Comparison of ENCODE assay signal across 16 cellular contexts in the genomic region with DNA sequence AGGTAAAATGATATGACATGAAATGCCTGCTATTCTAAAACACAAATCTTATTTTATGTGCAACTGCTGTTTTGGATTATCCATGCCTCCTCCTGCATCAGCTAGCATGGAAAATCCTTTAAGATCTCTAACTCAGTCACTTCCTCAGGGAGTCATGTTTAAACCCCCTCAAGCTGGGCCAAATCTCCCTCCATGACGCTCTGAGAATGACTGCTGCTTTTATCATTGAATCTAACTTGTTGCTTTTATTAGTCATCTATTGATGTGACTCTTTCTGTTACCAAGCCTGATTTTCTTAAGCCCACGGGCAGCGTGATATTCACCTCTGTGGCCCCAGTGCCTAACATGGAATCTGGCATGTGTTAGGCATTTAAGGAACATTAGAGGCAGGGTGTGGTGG.
DNase-seq lines count a peak whose midpoint lies in the region; ATAC-seq, FAIRE-seq and TF ChIP-seq lines count a peak whose summit lies in the region.
"Had no signal": no experiment of that assay in that cellular context is flagged by ENCODE, and none has a peak within 500 bp of the region (broad histone marks: within the 10 kb centered on the region; RNA-seq: fewer than 3 reads in every experiment).

No MANE protein-coding gene starts in this region.

- ATAC-seq in esophagus mucosa: peak; percentile 83
- ATAC-seq: CD8-positive, alpha-beta T cell; left colon had no signal

- H3K4me3 ChIP-seq in H7 (ENCODE audit: insufficient read depth, low read depth, low read length): no peak overlapping the region
- H3K4me3 ChIP-seq: hepatocyte had no signal

- no peaks in the 10 kb centered on the region for H3K27me3 ChIP-seq in H7 (ENCODE audit: control insufficient read depth, insufficient read depth, low read length)
- H3K27me3 ChIP-seq: hepatocyte had no signal

- TF ChIP-seq POLR2A in H54 (IDR thresholded peaks at IDR 0.05; ENCODE audit: low read depth, low read length): no peak

- DNase-seq in H54 (ENCODE audit: insufficient read length, low spot score) (peak; percentile 26), RKO (ENCODE audit: low spot score) (peak; percentile 61), pulmonary artery endothelial cell (ENCODE audit: low read depth, low spot score) (peak; percentile 41), H7 (no peak), head of caudate nucleus (no peak)
- no peak for DNase-seq in effector CD4-positive, alpha-beta T cell
- DNase-seq: activated CD4-positive, CD25-positive, alpha-beta regulatory T cell treated with anti-CD3 and anti-CD28 coated beads, Interleukin-2, amount 50 U/mL, for 72 hours; activated naive CD8-positive, alpha-beta T cell treated with anti-CD3 and anti-CD28 coated beads for 36 hours; CD8-positive, alpha-beta T cell; KBM-7; left colon; NCI-H1417; T-helper 1 cell had no signal

- intact Hi-C loops in head of caudate nucleus (cut with DNase I): no loop called here

- FAIRE-seq in H54 (lab: Jason Lieb, UNC): no peak
- FAIRE-seq: G401.6 had no signal

- no peaks in the 10 kb centered on the region for H3K36me3 ChIP-seq in H7 (replicated peaks; ENCODE audit: control insufficient read depth, insufficient read depth, low read length)

Comparison
In these comparisons a context has a peak if more than half of its experiments do, and no peak if none do; other contexts are left out.
1. DNase-seq: peak in H54 (single experiment), RKO (single experiment) and pulmonary artery endothelial cell (single experiment); none in H7 (single experiment), head of caudate nucleus (0 of 42) and effector CD4-positive, alpha-beta T cell (single experiment).